ENCODE assay signal across 13 cellular contexts in the genomic region with DNA sequence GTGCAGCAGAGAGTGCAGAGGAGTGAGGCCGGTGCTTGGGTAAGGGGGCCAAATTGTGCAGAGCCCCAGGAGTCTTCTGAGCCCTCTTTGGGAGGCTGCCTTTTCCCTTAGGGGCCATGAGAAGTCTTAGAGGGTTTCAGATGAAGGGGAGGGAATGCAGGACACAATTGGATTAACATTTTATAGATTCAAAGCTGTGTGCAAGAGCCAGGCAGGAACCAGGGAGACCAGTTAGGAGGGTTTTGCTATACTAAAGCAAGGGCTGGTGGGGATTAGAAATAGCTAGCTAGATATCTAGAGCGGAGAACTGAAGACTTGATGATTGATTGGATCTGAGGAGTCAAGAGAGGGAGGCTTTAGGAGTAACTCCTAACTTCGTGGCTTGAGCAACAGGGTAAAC.
"Had no signal": no experiment of that assay in that cellular context is flagged by ENCODE, and none has a peak within 500 bp of the region (broad histone marks: within the 10 kb centered on the region; RNA-seq: fewer than 3 reads in every experiment).

No MANE protein-coding gene starts in this region.

- H3K4me3 ChIP-seq: body of pancreas, pancreas had no signal

- H3K9me3 ChIP-seq: body of pancreas, pancreas had no signal

- H3K27ac ChIP-seq: pancreas had no signal

- H3K27me3 ChIP-seq: body of pancreas, pancreas had no signal

- H3K9me3 Mint-ChIP-seq: dendritic cell treated with granulocyte-macrophage colony-stimulating factor and Interleukin-4, amounts not matched to agents 40 ng/mL and 50 ng/mL, for 4 days; neural crest cell had no signal

- H3K27ac Mint-ChIP-seq: dendritic cell treated with granulocyte-macrophage colony-stimulating factor and Interleukin-4, amounts not matched to agents 40 ng/mL and 50 ng/mL, for 4 days had no signal

- ATAC-seq: body of pancreas, pancreas, SK-N-SH treated with all-trans-retinoic acid at 6 μM for 48 hours had no signal

- H3K36me3 ChIP-seq: pancreas had no signal

- H3K4me3 Mint-ChIP-seq: dendritic cell treated with granulocyte-macrophage colony-stimulating factor and Interleukin-4, amounts not matched to agents 40 ng/mL and 50 ng/mL, for 4 days; neural crest cell had no signal

- DNase-seq: activated CD4-positive, alpha-beta T cell treated with anti-CD3 and anti-CD28 coated beads, Interleukin-2, amount 50 U/mL, for 1 hour; activated CD4-positive, CD25-positive, alpha-beta regulatory T cell; activated gamma-delta T cell; activated T-cell treated with anti-CD3 and anti-CD28 coated beads, Interleukin-2, amount 50 U/mL, for 1 hour; body of pancreas; cerebellar nuclear complex; hippocampal formation; kidney glomerular epithelial cell; pancreas; stimulated activated CD4-positive, alpha-beta T cell treated with anti-CD3 and anti-CD28 coated beads, Interleukin-4, amount 100 ng/mL, for 1 hour had no signal
